ENCODE assay signal across 18 cellular contexts in the genomic region with DNA sequence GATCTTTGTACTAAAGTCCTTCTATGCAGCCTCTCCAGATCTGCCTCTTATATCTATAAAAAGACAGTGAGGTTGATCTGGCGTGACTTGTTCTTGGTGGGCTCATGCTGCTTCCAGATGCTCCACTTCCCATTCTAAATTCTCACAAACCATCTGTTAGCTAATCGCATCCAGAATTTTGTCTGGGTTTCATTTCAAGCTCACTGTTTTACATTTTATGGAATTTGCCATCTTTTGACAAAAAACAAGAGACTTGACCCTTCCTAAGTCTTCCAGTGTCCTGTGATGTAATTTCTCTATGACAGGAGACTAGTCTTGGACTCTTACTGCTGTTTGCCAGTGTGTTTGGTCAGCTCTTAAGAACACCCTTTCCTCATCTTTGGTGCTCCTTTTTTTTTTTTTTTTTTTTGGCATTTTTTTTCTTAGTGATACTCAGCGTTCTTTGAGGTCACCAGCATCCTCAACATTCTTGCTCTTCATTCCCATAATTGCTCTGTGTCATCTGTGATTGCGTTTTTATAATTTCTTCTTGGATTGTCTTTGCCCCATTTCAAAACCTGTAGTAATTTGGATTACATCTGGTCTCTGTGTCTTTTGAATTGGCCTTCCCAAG. TPM values are rescaled to one million over a fixed set of nuclear protein-coding genes. Genes with fewer than 3 reads are reported as not detected.
DNase-seq lines count a peak whose midpoint lies in the region; ATAC-seq, FAIRE-seq and TF ChIP-seq lines count a peak whose summit lies in the region.
"Had no signal": no experiment of that assay in that cellular context is flagged by ENCODE, and none has a peak within 500 bp of the region (broad histone marks: within the 10 kb centered on the region; RNA-seq: fewer than 3 reads in every experiment).

No MANE protein-coding gene starts in this region.

- H3K9me3 Mint-ChIP-seq in activated naive CD4-positive, alpha-beta T cell treated with anti-CD3 and anti-CD28 coated beads, Interleukin-2, amount 50 U/mL, for 24 hours, result no peaks in the 10 kb centered on the region
- H3K9me3 Mint-ChIP-seq in activated naive CD4-positive, alpha-beta T cell treated with anti-CD3 and anti-CD28 coated beads, Interleukin-2, amount 50 U/mL, for 72 hours, result no peaks in the 10 kb centered on the region
- no peaks in the 10 kb centered on the region for H3K9me3 Mint-ChIP-seq in type B pancreatic cell
- H3K9me3 Mint-ChIP-seq: activated naive CD8-positive, alpha-beta T cell treated with anti-CD3 and anti-CD28 coated beads, Interleukin-2, amount 10 ng/mL, durations not matched to agents 7 days and 5 days had no signal

- H3K27ac Mint-ChIP-seq in activated naive CD4-positive, alpha-beta T cell treated with anti-CD3 and anti-CD28 coated beads, Interleukin-2, amount 50 U/mL, for 24 hours, result peak overlapping the region; percentile 55
- H3K27ac Mint-ChIP-seq in activated naive CD4-positive, alpha-beta T cell treated with anti-CD3 and anti-CD28 coated beads, Interleukin-2, amount 50 U/mL, for 72 hours, result no peak overlapping the region
- peak overlapping the region; percentile 39 for H3K27ac Mint-ChIP-seq in type B pancreatic cell
- H3K27ac Mint-ChIP-seq: activated naive CD8-positive, alpha-beta T cell treated with anti-CD3 and anti-CD28 coated beads, Interleukin-2, amount 10 ng/mL, durations not matched to agents 7 days and 5 days had no signal

- H3K4me3 Mint-ChIP-seq in activated naive CD4-positive, alpha-beta T cell treated with anti-CD3 and anti-CD28 coated beads, Interleukin-2, amount 50 U/mL, for 24 hours, result peak overlapping the region; percentile 58
- no peak overlapping the region for H3K4me3 Mint-ChIP-seq in type B pancreatic cell
- H3K4me3 Mint-ChIP-seq: activated naive CD8-positive, alpha-beta T cell treated with anti-CD3 and anti-CD28 coated beads, Interleukin-2, amount 10 ng/mL, durations not matched to agents 7 days and 5 days had no signal

- no peaks in the 10 kb centered on the region for H3K27me3 Mint-ChIP-seq in activated naive CD4-positive, alpha-beta T cell treated with anti-CD3 and anti-CD28 coated beads, Interleukin-2, amount 50 U/mL, for 24 hours
- no peaks in the 10 kb centered on the region for H3K27me3 Mint-ChIP-seq in type B pancreatic cell
- H3K27me3 Mint-ChIP-seq: activated naive CD8-positive, alpha-beta T cell treated with anti-CD3 and anti-CD28 coated beads, Interleukin-2, amount 10 ng/mL, durations not matched to agents 7 days and 5 days had no signal

- no peak for TF ChIP-seq POLR2A in suprapubic skin (IDR thresholded peaks at IDR 0.05)

- no peak overlapping the region for H3K27ac ChIP-seq in suprapubic skin

- H3K4me3 ChIP-seq in fibroblast of mammary gland (ENCODE audit: control insufficient read depth, low read depth, low read length) (no peak overlapping the region), suprapubic skin (no peak overlapping the region)
- H3K4me3 ChIP-seq: spleen had no signal

- FAIRE-seq in GM19239 (lab: Jason Lieb, UNC), result no peak
- FAIRE-seq: A204.1, H1, TTC549 had no signal

- TF ChIP-seq CTCF in fibroblast of mammary gland (conservative IDR thresholded peaks at IDR 0.05; ENCODE audit: control insufficient read depth, insufficient read depth, low read depth, low read length) (no peak), type B pancreatic cell (conservative IDR thresholded peaks at IDR 0.05) (no peak), suprapubic skin (IDR thresholded peaks at IDR 0.05) (no peak)

- no peak for TF ChIP-seq EP300 in suprapubic skin (IDR thresholded peaks at IDR 0.05)

- H3K36me3 Mint-ChIP-seq in activated naive CD4-positive, alpha-beta T cell treated with anti-CD3 and anti-CD28 coated beads, Interleukin-2, amount 50 U/mL, for 24 hours, result peaks cover 13% of the 10 kb centered on the region
- H3K36me3 Mint-ChIP-seq in activated naive CD4-positive, alpha-beta T cell treated with anti-CD3 and anti-CD28 coated beads, Interleukin-2, amount 50 U/mL, for 72 hours, result peaks cover 0 to 36% of the 10 kb centered on the region in 2 donors
- H3K36me3 Mint-ChIP-seq in type B pancreatic cell, result peaks cover 25% of the 10 kb centered on the region

- peaks cover 64% of the 10 kb centered on the region for H3K4me1 ChIP-seq in suprapubic skin

- ATAC-seq in activated naive CD4-positive, alpha-beta T cell treated with anti-CD3 and anti-CD28 coated beads, Interleukin-2, amount 50 U/mL, for 72 hours, result no peak

- H3K4me1 Mint-ChIP-seq in activated naive CD4-positive, alpha-beta T cell treated with anti-CD3 and anti-CD28 coated beads, Interleukin-2, amount 50 U/mL, for 24 hours, result peaks cover 83% of the 10 kb centered on the region
- peaks cover 33% of the 10 kb centered on the region for H3K4me1 Mint-ChIP-seq in type B pancreatic cell (ENCODE audit: unreplicated experiment)

- no peaks in the 10 kb centered on the region for H3K27me3 ChIP-seq in suprapubic skin
- H3K27me3 ChIP-seq: spleen had no signal

- DNase-seq in activated naive CD4-positive, alpha-beta T cell treated with anti-CD3 and anti-CD28 coated beads, Interleukin-2, amount 50 U/mL, for 72 hours (ENCODE audit: low spot score in 2 of 2), result no peak
- peak; percentile 28 for DNase-seq in RPMI7951 (ENCODE audit: low read depth)
- DNase-seq in fibroblast of mammary gland (ENCODE audit: low read depth), result peak; percentile 58
- DNase-seq in type B pancreatic cell (ENCODE audit: extremely low spot score, unreplicated experiment), result no peak
- no peak for DNase-seq in GM19239 (ENCODE audit: insufficient read length, low spot score)
- DNase-seq in suprapubic skin (ENCODE audit: low spot score in 2 of 2), result no peak
- DNase-seq in GM19240 (ENCODE audit: insufficient read length, low spot score), result no peak
- DNase-seq: activated naive CD8-positive, alpha-beta T cell treated with anti-CD3 and anti-CD28 coated beads, Interleukin-2, amount 10 ng/mL, durations not matched to agents 7 days and 5 days; Karpas-422; mesendoderm; NCI-H146; NCI-H748 treated with DMSO at 0.1 percent for 48 hours; Right ventricle myocardium superior; spleen had no signal

- no peaks in the 10 kb centered on the region for H3K9me3 ChIP-seq in suprapubic skin
- H3K9me3 ChIP-seq: spleen had no signal

- 55% methylated on average over 4 of the region's 4 CpGs for WGBS in suprapubic skin

- H3K36me3 ChIP-seq in suprapubic skin, result peaks cover 4% of the 10 kb centered on the region

RNA-seq across cellular contexts. Expression of gene CRKL, which starts 23.1 kb away (rescaled TPM):
- total RNA-seq in activated naive CD4-positive, alpha-beta T cell treated with anti-CD3 and anti-CD28 coated beads, Interleukin-2, amount 50 U/mL, for 72 hours, result 10 to 100 TPM; 70.0 to 84.9 TPM
- total RNA-seq in RPMI7951 (2014; rRNA removed; shearing (Covaris generic)), result 26.8 and 27.8 TPM in 2 replicates
- total RNA-seq in type B pancreatic cell (ENCODE audit: low replicate concordance) (64.9 and 78.1 TPM in 2 replicates), suprapubic skin (10 to 100 TPM; 52.7 to 75.3 (median 71.9) TPM)

RNA-seq across cellular contexts. Expression of gene AIFM3, which starts 26.8 kb away (rescaled TPM):
- under 1 TPM; 0.11 to 0.12 TPM for total RNA-seq in activated naive CD4-positive, alpha-beta T cell treated with anti-CD3 and anti-CD28 coated beads, Interleukin-2, amount 50 U/mL, for 72 hours
- 0.39 TPM in 1 of 2 replicates, not detected in the other for total RNA-seq in RPMI7951 (2014; rRNA removed; shearing (Covaris generic))
- total RNA-seq in type B pancreatic cell (ENCODE audit: low replicate concordance) (0.69 and 2.6 TPM in 2 replicates), suprapubic skin (under 1 TPM in 1 of 4 donors, not detected in 3; 0.72 TPM)

RNA-seq across cellular contexts. Expression of gene LZTR1, which starts 41.8 kb away (rescaled TPM):
- total RNA-seq in activated naive CD4-positive, alpha-beta T cell treated with anti-CD3 and anti-CD28 coated beads, Interleukin-2, amount 50 U/mL, for 72 hours, result 10 to 100 TPM; 30.7 to 41.8 TPM
- total RNA-seq in RPMI7951 (2014; rRNA removed; shearing (Covaris generic)), result 13.5 and 16.6 TPM in 2 replicates
- total RNA-seq in type B pancreatic cell (ENCODE audit: low replicate concordance), result 60.3 and 102 TPM in 2 replicates
- total RNA-seq in suprapubic skin, result 10 to 100 TPM; 29.3 to 75.6 (median 46.9) TPM

Comparison
In these comparisons a context has a peak if more than half of its experiments do, and no peak if none do; other contexts are left out.
1. H3K27ac Mint-ChIP-seq: peak in activated naive CD4-positive, alpha-beta T cell treated with anti-CD3 and anti-CD28 coated beads, Interleukin-2, amount 50 U/mL, for 24 hours (single experiment) and type B pancreatic cell (single experiment); none in activated naive CD4-positive, alpha-beta T cell treated with anti-CD3 and anti-CD28 coated beads, Interleukin-2, amount 50 U/mL, for 72 hours (0 of 2).
2. DNase-seq: peak in RPMI7951 (single experiment) and fibroblast of mammary gland (single experiment); none in activated naive CD4-positive, alpha-beta T cell treated with anti-CD3 and anti-CD28 coated beads, Interleukin-2, amount 50 U/mL, for 72 hours (0 of 2), type B pancreatic cell (single experiment), GM19239 (single experiment), suprapubic skin (0 of 2) and GM19240 (single experiment).